In the genomic region with DNA sequence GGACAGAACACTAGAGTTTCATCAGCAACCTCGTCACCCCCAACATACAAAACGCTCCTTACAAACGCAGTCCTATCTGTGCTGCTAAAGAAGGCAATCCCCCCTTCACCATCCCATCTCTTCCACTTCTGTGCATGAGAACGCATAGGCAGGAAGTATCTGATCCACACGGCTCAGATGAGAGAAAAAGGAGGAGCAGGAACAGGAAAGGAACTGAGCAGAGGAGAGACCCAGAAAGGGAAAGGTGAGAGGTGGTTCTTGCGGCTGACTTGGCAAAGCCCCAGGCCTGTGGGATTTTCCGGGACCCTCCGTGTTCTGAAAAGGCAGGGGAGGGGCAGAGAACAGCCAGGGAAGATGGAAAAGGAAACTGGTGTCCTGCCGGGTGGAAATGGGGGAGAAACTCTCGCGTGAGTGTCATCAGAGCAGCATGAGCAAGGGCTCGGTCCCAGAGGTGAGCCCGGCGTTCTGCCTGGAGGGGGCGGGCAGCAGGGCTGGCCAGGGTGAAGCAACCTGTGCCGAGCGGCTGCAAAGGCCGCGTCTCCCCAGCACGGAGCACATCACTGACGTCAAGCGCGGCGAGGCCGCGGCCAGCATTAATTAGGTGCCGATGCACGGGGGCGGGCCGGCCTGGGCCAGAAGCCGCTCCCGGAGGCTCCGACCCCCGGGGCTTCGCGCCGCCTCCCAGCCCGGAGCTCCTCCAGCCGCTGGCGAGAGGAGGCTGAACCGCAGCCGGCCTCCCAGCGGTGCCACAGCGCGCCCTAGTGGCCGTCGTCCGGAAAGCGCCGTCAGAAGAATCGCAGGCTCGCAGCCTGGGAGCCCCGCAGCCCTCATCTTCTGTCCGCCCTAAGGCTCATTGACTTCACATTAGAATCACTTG, we compare ENCODE assay signal across 9 cellular contexts. TPM values are rescaled to one million over a fixed set of nuclear protein-coding genes. Genes with fewer than 3 reads are reported as not detected.
DNase-seq lines count a peak whose midpoint lies in the region; ATAC-seq and TF ChIP-seq lines count a peak whose summit lies in the region.
"Had no signal": no experiment of that assay in that cellular context is flagged by ENCODE, and none has a peak within 500 bp of the region (broad histone marks: within the 10 kb centered on the region; RNA-seq: fewer than 3 reads in every experiment).

No MANE protein-coding gene starts in this region.

- ATAC-seq in HG03378 (IDR thresholded peaks at IDR 0.05; ENCODE audit: unreplicated experiment) (peak; percentile 85), right lobe of liver (peak; percentile 88 to 94 (median 92))

- H3K27me3 ChIP-seq in BE2C (no peaks in the 10 kb centered on the region), right lobe of liver (no peaks in the 10 kb centered on the region)

- peaks cover 7% of the 10 kb centered on the region for H3K36me3 Mint-ChIP-seq in activated CD4-positive, alpha-beta T cell treated with anti-CD3 and anti-CD28 coated beads, Interleukin-2, amount 10 ng/mL, durations not matched to agents 7 days and 5 days (ENCODE audit: low read depth)
- H3K36me3 Mint-ChIP-seq in dendritic cell treated with granulocyte-macrophage colony-stimulating factor and Interleukin-4, amounts not matched to agents 40 ng/mL and 50 ng/mL, for 4 days (ENCODE audit: low read depth): no peaks in the 10 kb centered on the region

- H3K4me1 Mint-ChIP-seq in activated CD4-positive, alpha-beta T cell treated with anti-CD3 and anti-CD28 coated beads, Interleukin-2, amount 10 ng/mL, durations not matched to agents 7 days and 5 days: peaks cover 55% of the 10 kb centered on the region
- H3K4me1 Mint-ChIP-seq in dendritic cell treated with granulocyte-macrophage colony-stimulating factor and Interleukin-4, amounts not matched to agents 40 ng/mL and 50 ng/mL, for 4 days (ENCODE audit: low read depth): peaks cover 8% of the 10 kb centered on the region

- peak; percentile 86 for TF ChIP-seq CTCF in BE2C (IDR thresholded peaks at IDR 0.05; ENCODE audit: low read depth, low read length)
- peak; percentile 97 to 99 (median 98) for TF ChIP-seq CTCF in right lobe of liver (IDR thresholded peaks at IDR 0.05)

- H3K4me3 ChIP-seq in BE2C (ENCODE audit: low read depth, low read length): peak overlapping the region; percentile 54
- H3K4me3 ChIP-seq in right lobe of liver: peak overlapping the region; percentile 42 to 56 (median 53)

- TF ChIP-seq POLR2A in right lobe of liver (IDR thresholded peaks at IDR 0.05): peak; percentile 50

- H3K27ac ChIP-seq in right lobe of liver: peak overlapping the region in 2 of 3 donors; percentile 36 to 37

- intact Hi-C loops in dendritic cell treated with granulocyte-macrophage colony-stimulating factor and Interleukin-4, amounts not matched to agents 40 ng/mL and 50 ng/mL, for 4 days (cut with micrococcal nuclease): loop anchor here (1.0 to 10.0 kb wide), 3 partner anchors 171 to 649 kb away; no protein-coding TSS in a partner anchor
- intact Hi-C loops in right lobe of liver (cut with DNase I): loop anchor here (5.0 to 10.0 kb wide), 4 partner anchors 151 to 528 kb away; no protein-coding TSS in a partner anchor

- peak; percentile 93 for DNase-seq in BE2C
- peak; percentile 86 for DNase-seq in GM19238 (ENCODE audit: insufficient read length, low spot score)
- DNase-seq in NCI-H446 (lab: John Stamatoyannopoulos, UW): peak; percentile 54 to 81
- DNase-seq in activated CD4-positive, alpha-beta T cell treated with anti-CD3 and anti-CD28 coated beads, Interleukin-2, amount 10 ng/mL, durations not matched to agents 7 days and 5 days: peak; percentile 81
- DNase-seq in right lobe of liver: peak; percentile 86 to 89 (median 87)
- DNase-seq in stimulated activated CD4-positive, alpha-beta T cell treated with anti-CD3 and anti-CD28 coated beads, Interleukin-4, amount 100 ng/mL, for 1 hour: peak; percentile 86

- CTCF ChIA-PET in activated CD4-positive, alpha-beta T cell treated with anti-CD3 and anti-CD28 coated beads, Interleukin-2, amount 10 ng/mL, durations not matched to agents 7 days and 5 days (lab: Charles Lee): interaction anchor here (0.6 to 2.3 kb wide), 61 partner anchors 8 to 673 kb away, joined by 3 to 21 read pairs (median 4); a partner anchor contains a TSS

- peaks cover 17% of the 10 kb centered on the region for H3K27me3 Mint-ChIP-seq in activated CD4-positive, alpha-beta T cell treated with anti-CD3 and anti-CD28 coated beads, Interleukin-2, amount 10 ng/mL, durations not matched to agents 7 days and 5 days
- peaks cover 80% of the 10 kb centered on the region for H3K27me3 Mint-ChIP-seq in dendritic cell treated with granulocyte-macrophage colony-stimulating factor and Interleukin-4, amounts not matched to agents 40 ng/mL and 50 ng/mL, for 4 days

- WGBS in right lobe of liver (ENCODE audit: insufficient coverage, low coverage, low lambda C conversion rate, missing lambda C conversion rate): 13% methylated on average over 11 of the region's 54 CpGs

- H3K9me3 Mint-ChIP-seq in activated CD4-positive, alpha-beta T cell treated with anti-CD3 and anti-CD28 coated beads, Interleukin-2, amount 10 ng/mL, durations not matched to agents 7 days and 5 days: peaks cover 14% of the 10 kb centered on the region
- peaks cover 13% of the 10 kb centered on the region for H3K9me3 Mint-ChIP-seq in dendritic cell treated with granulocyte-macrophage colony-stimulating factor and Interleukin-4, amounts not matched to agents 40 ng/mL and 50 ng/mL, for 4 days

- POLR2A ChIA-PET in activated CD4-positive, alpha-beta T cell treated with anti-CD3 and anti-CD28 coated beads, Interleukin-2, amount 10 ng/mL, durations not matched to agents 7 days and 5 days (lab: Charles Lee): interaction anchor here (1.4 kb wide), 1 partner anchor 174 kb away, joined by 4 read pairs; no protein-coding TSS in a partner anchor

- H3K4me1 ChIP-seq in BE2C: peaks cover 29% of the 10 kb centered on the region
- peaks cover 0 to 10% (median 5%) of the 10 kb centered on the region in 4 donors for H3K4me1 ChIP-seq in right lobe of liver

- peak overlapping the region; percentile 76 for H3K27ac Mint-ChIP-seq in activated CD4-positive, alpha-beta T cell treated with anti-CD3 and anti-CD28 coated beads, Interleukin-2, amount 10 ng/mL, durations not matched to agents 7 days and 5 days
- H3K27ac Mint-ChIP-seq in dendritic cell treated with granulocyte-macrophage colony-stimulating factor and Interleukin-4, amounts not matched to agents 40 ng/mL and 50 ng/mL, for 4 days: peak overlapping the region; percentile 3

- no peaks in the 10 kb centered on the region for H3K9me3 ChIP-seq in BE2C
- H3K9me3 ChIP-seq in right lobe of liver: no peaks in the 10 kb centered on the region

- peak overlapping the region; percentile 73 for H3K4me3 Mint-ChIP-seq in activated CD4-positive, alpha-beta T cell treated with anti-CD3 and anti-CD28 coated beads, Interleukin-2, amount 10 ng/mL, durations not matched to agents 7 days and 5 days
- H3K4me3 Mint-ChIP-seq in dendritic cell treated with granulocyte-macrophage colony-stimulating factor and Interleukin-4, amounts not matched to agents 40 ng/mL and 50 ng/mL, for 4 days: peak overlapping the region; percentile 74

- no peaks in the 10 kb centered on the region for H3K36me3 ChIP-seq in BE2C
- H3K36me3 ChIP-seq in right lobe of liver: no peaks in the 10 kb centered on the region

RNA-seq across cellular contexts. Expression of a gene that starts 35.8 kb away (rescaled TPM):
- not detected for polyA plus RNA-seq in BE2C (2012; ENCODE audit: insufficient read depth, insufficient read length, low read depth)
- not detected for total RNA-seq in activated CD4-positive, alpha-beta T cell treated with anti-CD3 and anti-CD28 coated beads, Interleukin-2, amount 10 ng/mL, durations not matched to agents 7 days and 5 days
- total RNA-seq in right lobe of liver: 100 to 1,000 TPM; 173 to 307 (median 202) TPM
- total RNA-seq: T-helper 1 cell treated with Interleukin-12 subunit alpha and Interleukin-12 subunit beta and Interleukin-4 antibody, amounts not matched to agents 30 ng/mL and 1 ng/mL, for 36 hours had no signal

RNA-seq across cellular contexts. Expression of a gene that starts 54.2 kb away (rescaled TPM):
- not detected for polyA plus RNA-seq in BE2C (2012; ENCODE audit: insufficient read depth, insufficient read length, low read depth)
- not detected for total RNA-seq in activated CD4-positive, alpha-beta T cell treated with anti-CD3 and anti-CD28 coated beads, Interleukin-2, amount 10 ng/mL, durations not matched to agents 7 days and 5 days
- under 1 TPM in 5 of 6 experiments, not detected in 1; 0.07 to 0.37 (median 0.09) TPM for total RNA-seq in right lobe of liver
- total RNA-seq: T-helper 1 cell treated with Interleukin-12 subunit alpha and Interleukin-12 subunit beta and Interleukin-4 antibody, amounts not matched to agents 30 ng/mL and 1 ng/mL, for 36 hours had no signal

Comparison
In these comparisons a context has a peak if more than half of its experiments do, and no peak if none do; other contexts are left out.
1. Peak in every context shown above with its lines: DNase-seq, ATAC-seq, H3K4me3 ChIP-seq and H3K27ac ChIP-seq.
2. RNA of a gene that starts 35.8 kb away (total RNA-seq): 173 to 307 TPM in right lobe of liver; not detected in activated CD4-positive, alpha-beta T cell treated with anti-CD3 and anti-CD28 coated beads, Interleukin-2, amount 10 ng/mL, durations not matched to agents 7 days and 5 days; every median in the first group is over 100 times any median in the second.